In the genomic region with DNA sequence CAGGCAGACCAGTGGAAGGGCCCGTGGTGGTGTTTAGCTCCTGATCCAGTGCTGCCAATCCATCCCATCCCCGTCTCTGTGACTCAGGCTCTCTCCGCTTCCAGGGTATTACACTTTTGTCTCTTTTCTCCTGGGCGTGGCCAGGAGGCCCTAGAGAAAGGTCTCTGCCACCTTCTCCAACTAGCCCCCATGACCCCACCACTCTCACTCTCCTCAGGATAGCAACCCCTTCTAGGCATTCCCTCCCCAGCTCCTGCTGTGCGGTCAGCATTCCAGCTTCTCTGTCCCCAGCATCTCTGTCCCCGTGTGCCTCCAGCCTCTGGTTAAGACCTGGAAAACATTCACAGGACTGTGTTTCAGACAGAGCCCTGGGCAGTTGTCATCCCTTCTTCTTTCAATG, we compare ENCODE assay signal across 15 cellular contexts. TPM values are rescaled to one million over a fixed set of nuclear protein-coding genes. Genes with fewer than 3 reads are reported as not detected.
DNase-seq lines count a peak whose midpoint lies in the region; ATAC-seq, FAIRE-seq and TF ChIP-seq lines count a peak whose summit lies in the region.
"Had no signal": no experiment of that assay in that cellular context is flagged by ENCODE, and none has a peak within 500 bp of the region (broad histone marks: within the 10 kb centered on the region; RNA-seq: fewer than 3 reads in every experiment).

No MANE protein-coding gene starts in this region.

- H3K4me2 ChIP-seq in trophoblast cell (ENCODE audit: low read length) = no peak overlapping the region
- H3K4me2 ChIP-seq: BLaER1 had no signal

- ATAC-seq in left lung = no peak
- ATAC-seq in sciatic nerve = no peak
- ATAC-seq: GM12878 had no signal

- H3K14ac ChIP-seq in trophoblast cell (ENCODE audit: low read length) = no peak overlapping the region

- H3K27me3 ChIP-seq in bronchial epithelial cell (ENCODE audit: control insufficient read depth, insufficient read depth, low read length) = peaks cover 3% of the 10 kb centered on the region
- no peaks in the 10 kb centered on the region for H3K27me3 ChIP-seq in trophoblast cell (ENCODE audit: insufficient read depth, low read length)
- peaks cover 0 to 18% of the 10 kb centered on the region in 2 donors for H3K27me3 ChIP-seq in left lung
- H3K27me3 ChIP-seq: BLaER1 had no signal

- H3K18ac ChIP-seq in trophoblast cell (ENCODE audit: low read length) = no peak overlapping the region

- no peaks in the 10 kb centered on the region for H3K4me1 ChIP-seq in trophoblast cell (ENCODE audit: control insufficient read depth in 1 of 2, insufficient read depth in 2 of 2, low read length in 2 of 2)
- H3K4me1 ChIP-seq in left lung = no peaks in the 10 kb centered on the region

- H2AFZ ChIP-seq in trophoblast cell (ENCODE audit: insufficient read depth, low read length, poor library complexity) = no peak overlapping the region

- TF ChIP-seq CTCF in bronchial epithelial cell (IDR thresholded peaks at IDR 0.05; ENCODE audit: insufficient read depth, low read length, severe bottlenecking) (no peak), left lung (IDR thresholded peaks at IDR 0.05) (no peak)

- H4K12ac ChIP-seq in trophoblast cell (ENCODE audit: low read depth, low read length) = no peak overlapping the region

- H4K8ac ChIP-seq in trophoblast cell (ENCODE audit: low read depth, low read length) = no peak overlapping the region

- intact Hi-C loops in left lung (cut with DNase I) (no loop called here), sciatic nerve (cut with DNase I) (no loop called here)

- no peak overlapping the region for H4K91ac ChIP-seq in trophoblast cell (ENCODE audit: low read depth, low read length)

- WGBS in trophoblast cell (ENCODE audit: extremely low coverage, insufficient coverage, insufficient read length) = no CpG with 5 or more reads among the region's 6 CpGs

- H2AK5ac ChIP-seq in trophoblast cell (ENCODE audit: low read length) = no peak overlapping the region

- H3K23ac ChIP-seq in trophoblast cell (ENCODE audit: low read length) = no peak overlapping the region

- no peak overlapping the region for H3K27ac ChIP-seq in trophoblast cell (ENCODE audit: low read depth, low read length)
- no peak overlapping the region for H3K27ac ChIP-seq in left lung
- H3K27ac ChIP-seq: BLaER1 had no signal

- no peak overlapping the region for H2BK12ac ChIP-seq in trophoblast cell (ENCODE audit: low read length)

- peak; percentile 93 for FAIRE-seq in bronchial epithelial cell (lab: Jason Lieb, UNC)
- FAIRE-seq: GM12878, GM19239, H54 had no signal

- peak overlapping the region; percentile 40 for H3K9ac ChIP-seq in trophoblast cell (ENCODE audit: low read length)
- H3K9ac ChIP-seq: BLaER1 had no signal

- H3K36me3 ChIP-seq in bronchial epithelial cell (ENCODE audit: control insufficient read depth, insufficient read depth, low read length) = no peaks in the 10 kb centered on the region
- no peaks in the 10 kb centered on the region for H3K36me3 ChIP-seq in trophoblast cell (ENCODE audit: control insufficient read depth in 1 of 2, insufficient read depth in 2 of 2, low read length in 2 of 2)
- H3K36me3 ChIP-seq in left lung = no peaks in the 10 kb centered on the region
- H3K36me3 ChIP-seq: BLaER1 had no signal

- H3K9me3 ChIP-seq in trophoblast cell (ENCODE audit: insufficient read depth, low read depth, low read length) = no peaks in the 10 kb centered on the region
- no peaks in the 10 kb centered on the region for H3K9me3 ChIP-seq in left lung
- H3K9me3 ChIP-seq: BLaER1 had no signal

- no peak overlapping the region for H2BK120ac ChIP-seq in trophoblast cell (ENCODE audit: insufficient read depth, low read length, poor library complexity)

- no peak overlapping the region for H3K4me3 ChIP-seq in bronchial epithelial cell (ENCODE audit: low read depth, low read length)
- no peak overlapping the region for H3K4me3 ChIP-seq in trophoblast cell (ENCODE audit: low read depth, low read length)
- no peak overlapping the region for H3K4me3 ChIP-seq in left lung
- H3K4me3 ChIP-seq: BLaER1, GM12878 had no signal

- H2BK5ac ChIP-seq in trophoblast cell (ENCODE audit: low read depth, low read length, poor library complexity) = no peak overlapping the region

- no peaks in the 10 kb centered on the region for H3K79me2 ChIP-seq in trophoblast cell (ENCODE audit: control insufficient read depth, insufficient read depth, low read length, poor library complexity)

- H3K79me1 ChIP-seq in trophoblast cell (ENCODE audit: low read length) = no peaks in the 10 kb centered on the region

- DNase-seq in ELF-1 (ENCODE audit: low read depth, low spot score) (peak; percentile 88), bronchial epithelial cell (ENCODE audit: low read depth) (no peak), islet precursor cell (peak; percentile 54), trophoblast cell (no peak), NCI-H526 treated with DMSO at 0.1 percent for 48 hours (lab: John Stamatoyannopoulos, UW) (no peak), left lung (no peak), sciatic nerve (ENCODE audit: low spot score) (no peak)
- DNase-seq: 8988T; CD4-positive, alpha-beta memory T cell; DMS79; HCEC 1CT had no signal

- H3K4ac ChIP-seq in trophoblast cell (ENCODE audit: low read depth, low read length) = no peak overlapping the region

RNA-seq across cellular contexts. Expression of a gene that starts 36.2 kb away (rescaled TPM):
- total RNA-seq in bronchial epithelial cell = 13.7 and 15.7 TPM in 2 replicates
- 11.4 and 11.8 TPM in 2 replicates for polyA plus RNA-seq in trophoblast cell (2013)
- 10 to 100 TPM; 10.3 to 13.8 TPM for total RNA-seq in left lung
- total RNA-seq in sciatic nerve = 18.0 TPM

Comparison
In these comparisons a context has a peak if more than half of its experiments do, and no peak if none do; other contexts are left out.
1. DNase-seq: peak in ELF-1 (single experiment) and islet precursor cell (single experiment); none in bronchial epithelial cell (single experiment), trophoblast cell (0 of 2), NCI-H526 treated with DMSO at 0.1 percent for 48 hours (single experiment), left lung (0 of 2) and sciatic nerve (single experiment).